Comparison of ENCODE assay signal across 17 cellular contexts in the genomic region with DNA sequence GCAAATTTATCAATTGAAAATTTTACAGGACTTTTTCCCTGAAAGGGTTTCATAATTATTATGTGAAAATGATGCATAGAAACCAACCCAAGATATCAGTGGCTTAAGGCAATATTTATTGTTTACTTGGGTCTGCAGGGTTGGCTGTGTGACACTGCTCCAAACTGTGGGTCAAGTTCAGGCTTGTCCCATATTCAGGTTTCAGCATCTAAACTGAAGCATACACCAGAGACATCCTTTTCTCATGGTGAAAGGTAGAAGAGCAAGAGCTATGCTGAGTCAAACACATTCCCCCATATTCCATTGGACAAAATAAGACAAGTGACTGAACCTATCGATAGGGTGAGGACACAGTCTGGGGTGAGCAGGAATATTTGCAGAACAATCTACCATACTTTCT.
"Had no signal": no experiment of that assay in that cellular context is flagged by ENCODE, and none has a peak within 500 bp of the region (broad histone marks: within the 10 kb centered on the region; RNA-seq: fewer than 3 reads in every experiment).

No MANE protein-coding gene starts in this region.

- H3K4me1 Mint-ChIP-seq: activated naive CD4-positive, alpha-beta T cell treated with anti-CD3 and anti-CD28 coated beads, Interleukin-2, amount 10 ng/mL, durations not matched to agents 7 days and 5 days; memory B cell had no signal

- H3K27ac Mint-ChIP-seq: activated naive CD4-positive, alpha-beta T cell treated with anti-CD3 and anti-CD28 coated beads, Interleukin-2, amount 10 ng/mL, durations not matched to agents 7 days and 5 days; activated T-helper 2 cell treated with anti-CD3 and anti-CD28 coated beads, Interferon-gamma antibody, Interleukin-2, Interleukin-4, amounts not matched to agents 10 μg/mL and 5 μg/mL and 100 μg/mL, durations not matched to agents 14 hours and 24 hours and 36 hours; memory B cell; natural killer cell had no signal

- H3K36me3 ChIP-seq: prostate gland, right lobe of liver had no signal

- H3K4me3 ChIP-seq: ascending aorta, dorsolateral prefrontal cortex, esophagus muscularis mucosa, left ventricle myocardium inferior, prostate gland, right lobe of liver, suprapubic skin, upper lobe of left lung had no signal

- H3K9me3 ChIP-seq: prostate gland, right lobe of liver, suprapubic skin had no signal

- DNase-seq: activated CD4-positive, alpha-beta T cell treated with anti-CD3 and anti-CD28 coated beads, Interleukin-2, amount 50 U/mL, for 48 hours; activated CD4-positive, CD25-positive, alpha-beta regulatory T cell treated with anti-CD3 and anti-CD28 coated beads, Interleukin-2, amount 50 U/mL, for 72 hours; activated naive CD4-positive, alpha-beta T cell treated with anti-CD3 and anti-CD28 coated beads, Interleukin-2, amount 10 ng/mL, durations not matched to agents 7 days and 5 days; dorsolateral prefrontal cortex; hippocampal formation; left ventricle myocardium inferior; natural killer cell; nucleus accumbens; right lobe of liver; stimulated activated naive CD8-positive, alpha-beta T cell treated with anti-CD3 and anti-CD28 coated beads, Interleukin-15, Interleukin-2, amounts not matched to agents 100 U/mL and 50 U/mL, for 24 hours; upper lobe of left lung had no signal

- H3K27me3 Mint-ChIP-seq: activated naive CD4-positive, alpha-beta T cell treated with anti-CD3 and anti-CD28 coated beads, Interleukin-2, amount 10 ng/mL, durations not matched to agents 7 days and 5 days; memory B cell had no signal

- H3K4me3 Mint-ChIP-seq: activated naive CD4-positive, alpha-beta T cell treated with anti-CD3 and anti-CD28 coated beads, Interleukin-2, amount 10 ng/mL, durations not matched to agents 7 days and 5 days; memory B cell; natural killer cell had no signal

- ATAC-seq: natural killer cell; stimulated activated naive CD8-positive, alpha-beta T cell treated with anti-CD3 and anti-CD28 coated beads, Interleukin-15, Interleukin-2, amounts not matched to agents 100 U/mL and 50 U/mL, for 24 hours had no signal

- H3K27ac ChIP-seq: ascending aorta, dorsolateral prefrontal cortex, esophagus muscularis mucosa, left ventricle myocardium inferior, prostate gland, right lobe of liver, suprapubic skin, upper lobe of left lung had no signal

- H3K4me1 ChIP-seq: ascending aorta, esophagus muscularis mucosa, prostate gland, right lobe of liver had no signal

- H3K27me3 ChIP-seq: ascending aorta, dorsolateral prefrontal cortex, esophagus muscularis mucosa, right lobe of liver, suprapubic skin, upper lobe of left lung had no signal
